Comparison of ENCODE assay signal across 8 cellular contexts in genomic region chr1:171224257-171224656, GRCh38. TPM values are rescaled to one million over a fixed set of nuclear protein-coding genes. Genes with fewer than 3 reads are reported as not detected.
"Had no signal": no experiment of that assay in that cellular context is flagged by ENCODE, and none has a peak within 500 bp of the region (broad histone marks: within the 10 kb centered on the region; RNA-seq: fewer than 3 reads in every experiment).

No MANE protein-coding gene starts in this region.

RNA-seq across cellular contexts. Expression of gene FMO1, which starts 24.0 kb away (rescaled TPM):
- total RNA-seq: activated CD4-positive, alpha-beta memory T cell treated with anti-CD3 and anti-CD28 coated beads for 36 hours; activated naive CD4-positive, alpha-beta T cell treated with anti-CD3 and anti-CD28 coated beads, Interleukin-2, amount 50 U/mL, for 72 hours; activated T-helper 1 cell treated with anti-CD3 and anti-CD28 coated beads, Interleukin-12 subunit alpha, Interleukin-12 subunit beta, Interleukin-2, Interleukin-4 antibody, amounts not matched to agents 30 ng/mL and 10 ng/mL and 1 ng/mL, durations not matched to agents 14 hours and 24 hours and 36 hours; mucosa of descending colon; naive thymus-derived CD4-positive, alpha-beta T cell; spleen had no signal

RNA-seq across cellular contexts. Expression of gene FMO2, which starts 39.2 kb away (rescaled TPM):
- total RNA-seq: activated B cell treated with CpG ODN at 0.5 μM for 24 hours; activated CD4-positive, alpha-beta memory T cell treated with anti-CD3 and anti-CD28 coated beads for 36 hours; activated naive CD4-positive, alpha-beta T cell treated with anti-CD3 and anti-CD28 coated beads, Interleukin-2, amount 50 U/mL, for 72 hours; activated T-helper 1 cell treated with anti-CD3 and anti-CD28 coated beads, Interleukin-12 subunit alpha, Interleukin-12 subunit beta, Interleukin-2, Interleukin-4 antibody, amounts not matched to agents 30 ng/mL and 10 ng/mL and 1 ng/mL, durations not matched to agents 14 hours and 24 hours and 36 hours; naive thymus-derived CD4-positive, alpha-beta T cell; renal cortical epithelial cell had no signal
